1 cellular context compared by ENCODE assay signal in genomic region chr10:90313548-90314325, GRCh38.
TF ChIP-seq lines count a peak whose summit lies in the region.

No MANE protein-coding gene starts in this region.

TF ChIP-seq in IMR-90, 13 proteins besides CTCF, POLR2A, EP300 and RAD21:
- no peak for TF ChIP-seq USF2 (IDR thresholded peaks at IDR 0.05; ENCODE audit: low read depth, low read length)
- peak; percentile 9; the same call in 1 of the 2 replicates for TF ChIP-seq CEBPB (IDR thresholded peaks at IDR 0.05; ENCODE audit: low read depth, low read length)
